Comparison of ENCODE assay signal across 11 cellular contexts in the genomic region with DNA sequence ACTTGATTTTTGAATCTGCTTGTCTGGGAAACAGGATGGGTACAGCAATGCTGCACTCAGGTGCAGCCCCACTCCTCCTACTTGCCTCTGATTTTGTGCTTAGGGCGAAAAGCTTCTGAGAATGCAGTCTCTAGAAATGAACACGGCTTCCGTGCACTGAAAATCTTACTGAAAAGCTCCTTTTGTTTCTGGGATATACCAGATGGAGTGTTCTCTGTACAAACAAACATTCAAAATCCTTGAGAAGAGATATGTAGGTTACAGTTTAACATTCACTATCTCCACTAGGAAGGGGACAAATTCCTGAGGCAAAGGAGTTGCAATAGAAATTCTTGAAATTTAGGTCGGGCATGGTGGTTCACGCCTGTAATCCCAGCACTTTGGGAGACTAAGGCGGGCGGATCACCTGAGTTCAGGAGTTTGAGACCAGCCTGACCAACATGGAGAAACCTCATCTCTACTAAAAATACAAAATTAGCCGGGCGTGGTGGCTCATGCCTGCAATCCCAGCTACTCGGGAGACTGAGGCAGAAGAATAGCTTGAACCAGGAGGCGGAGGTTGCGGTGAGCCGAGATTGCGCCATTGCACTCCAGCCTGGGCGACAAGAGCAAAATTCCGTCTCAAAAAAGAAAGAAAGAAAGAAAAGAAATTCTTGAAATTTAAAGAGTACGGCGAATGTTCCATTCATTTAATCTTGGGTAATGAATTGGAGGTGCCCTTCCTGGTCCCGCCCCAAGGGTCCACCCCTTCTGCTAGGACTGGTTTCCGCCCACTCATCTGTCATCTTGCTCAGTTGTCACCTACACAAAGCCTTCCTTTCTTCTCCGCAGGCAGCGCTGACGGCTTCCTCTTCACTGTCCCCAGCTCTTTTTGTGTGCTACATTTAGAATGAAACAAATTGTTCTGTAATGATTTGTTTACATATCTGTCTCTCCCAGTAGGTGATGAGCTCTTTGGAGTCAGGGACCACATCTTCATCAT.
DNase-seq lines count a peak whose midpoint lies in the region; ATAC-seq and TF ChIP-seq lines count a peak whose summit lies in the region.
"Had no signal": no experiment of that assay in that cellular context is flagged by ENCODE, and none has a peak within 500 bp of the region (broad histone marks: within the 10 kb centered on the region; RNA-seq: fewer than 3 reads in every experiment).

No MANE protein-coding gene starts in this region.

- H3K27me3 Mint-ChIP-seq in Calu3 (ENCODE audit: unreplicated experiment), result no peaks in the 10 kb centered on the region
- H3K27me3 Mint-ChIP-seq in activated CD8-positive, alpha-beta T cell treated with anti-CD3 and anti-CD28 coated beads for 36 hours, result peaks cover 5% of the 10 kb centered on the region
- peaks cover 2% of the 10 kb centered on the region for H3K27me3 Mint-ChIP-seq in mesothelial cell of epicardium (ENCODE audit: low read depth)

- POLR2A ChIA-PET in activated CD8-positive, alpha-beta T cell treated with anti-CD3 and anti-CD28 coated beads for 36 hours (lab: Charles Lee), result no interaction called here

- H3K27ac Mint-ChIP-seq in Calu3 (ENCODE audit: unreplicated experiment) (peak overlapping the region; percentile 98), mesothelial cell of epicardium (no peak overlapping the region)
- H3K27ac Mint-ChIP-seq in activated CD8-positive, alpha-beta T cell treated with anti-CD3 and anti-CD28 coated beads for 36 hours, result no peak overlapping the region

- BruUV-seq in Calu3 (replicated peaks; lab: Mats Ljungman, UMichigan), result no TSS peak

- H3K36me3 Mint-ChIP-seq in Calu3 (ENCODE audit: insufficient read depth, unreplicated experiment) (peaks cover 41% of the 10 kb centered on the region), mesothelial cell of epicardium (no peaks in the 10 kb centered on the region)
- no peaks in the 10 kb centered on the region for H3K36me3 Mint-ChIP-seq in activated CD8-positive, alpha-beta T cell treated with anti-CD3 and anti-CD28 coated beads for 36 hours (ENCODE audit: low read depth)

- ATAC-seq in activated CD8-positive, alpha-beta T cell treated with anti-CD3 and anti-CD28 coated beads for 36 hours, result peak; percentile 58
- peak; percentile 83 for ATAC-seq in left colon

- TF ChIP-seq CTCF in Calu3 (IDR thresholded peaks at IDR 0.05; ENCODE audit: unreplicated experiment) (no peak), mesothelial cell of epicardium (IDR thresholded peaks at IDR 0.05; ENCODE audit: unreplicated experiment) (no peak)
- no peak for TF ChIP-seq CTCF in activated CD8-positive, alpha-beta T cell treated with anti-CD3 and anti-CD28 coated beads for 36 hours (IDR thresholded peaks at IDR 0.05)

- H3K4me3 Mint-ChIP-seq in Calu3 (ENCODE audit: low read depth, unreplicated experiment) (peak overlapping the region; percentile 61), mesothelial cell of epicardium (no peak overlapping the region)
- H3K4me3 Mint-ChIP-seq in activated CD8-positive, alpha-beta T cell treated with anti-CD3 and anti-CD28 coated beads for 36 hours, result no peak overlapping the region

- peak; percentile 90 for DNase-seq in Calu3
- peak; percentile 37 for DNase-seq in NCI-H1105 (lab: John Stamatoyannopoulos, UW)
- DNase-seq in activated CD8-positive, alpha-beta T cell treated with anti-CD3 and anti-CD28 coated beads for 36 hours, result peak; percentile 13
- DNase-seq in left colon, result peak; percentile 83 to 90
- DNase-seq in DMS79 (lab: John Stamatoyannopoulos, UW), result no peak
- DNase-seq in mesothelial cell of epicardium (ENCODE audit: low spot score in 2 of 2, unreplicated experiment in 2 of 2), result no peak
- no peak for DNase-seq in AML-193 (lab: John Stamatoyannopoulos, UW)
- DNase-seq in NCI-H524 treated with DMSO at 0.1 percent for 48 hours (lab: John Stamatoyannopoulos, UW), result no peak
- DNase-seq: EL, sigmoid colon, T-helper 9 cell had no signal

- CTCF ChIA-PET in Calu3 (lab: Charles Lee), result interaction anchor here (0.8 to 1.5 kb wide), 5 partner anchors 9 to 53 kb away, joined by 3 to 5 read pairs (median 3); no protein-coding TSS in a partner anchor
- CTCF ChIA-PET in activated CD8-positive, alpha-beta T cell treated with anti-CD3 and anti-CD28 coated beads for 36 hours (lab: Charles Lee), result no interaction called here

- H3K9me3 Mint-ChIP-seq in Calu3 (ENCODE audit: low read depth, unreplicated experiment) (no peaks in the 10 kb centered on the region), mesothelial cell of epicardium (no peaks in the 10 kb centered on the region)
- H3K9me3 Mint-ChIP-seq in activated CD8-positive, alpha-beta T cell treated with anti-CD3 and anti-CD28 coated beads for 36 hours, result no peaks in the 10 kb centered on the region

- intact Hi-C loops in Calu3 (cut with micrococcal nuclease; ENCODE audit: unreplicated experiment) (loop anchor here (5.0 kb wide), 2 partner anchors 44 to 184 kb away; no protein-coding TSS in a partner anchor), left colon (cut with DNase I, micrococcal nuclease) (no loop called here)
- intact Hi-C loops in activated CD8-positive, alpha-beta T cell treated with anti-CD3 and anti-CD28 coated beads for 36 hours (cut with micrococcal nuclease), result no loop called here

- H3K4me1 Mint-ChIP-seq in Calu3 (ENCODE audit: low read depth, unreplicated experiment) (peaks cover 77% of the 10 kb centered on the region), mesothelial cell of epicardium (peaks cover 19% of the 10 kb centered on the region)
- H3K4me1 Mint-ChIP-seq in activated CD8-positive, alpha-beta T cell treated with anti-CD3 and anti-CD28 coated beads for 36 hours (ENCODE audit: low read depth), result no peaks in the 10 kb centered on the region

Comparison
In these comparisons a context has a peak if more than half of its experiments do, and no peak if none do; other contexts are left out.
1. DNase-seq: peak in Calu3 (single experiment), NCI-H1105 (single experiment), activated CD8-positive, alpha-beta T cell treated with anti-CD3 and anti-CD28 coated beads for 36 hours (single experiment) and left colon (2 of 2); none in DMS79 (single experiment), mesothelial cell of epicardium (0 of 2), AML-193 (0 of 2) and NCI-H524 treated with DMSO at 0.1 percent for 48 hours (single experiment).